16 cellular contexts compared by ENCODE assay signal in genomic region chr5:152309926-152310450, GRCh38.
DNase-seq lines count a peak whose midpoint lies in the region; ATAC-seq and TF ChIP-seq lines count a peak whose summit lies in the region.
"Had no signal": no experiment of that assay in that cellular context is flagged by ENCODE, and none has a peak within 500 bp of the region (broad histone marks: within the 10 kb centered on the region; RNA-seq: fewer than 3 reads in every experiment).

No MANE protein-coding gene starts in this region.

- no peak for TF ChIP-seq EP300 in esophagus muscularis mucosa (IDR thresholded peaks at IDR 0.05)

- intact Hi-C loops in esophagus muscularis mucosa (cut with DNase I): no loop called here

- no peaks in the 10 kb centered on the region for H3K9me3 Mint-ChIP-seq in stimulated activated memory B cell treated with anti-CD40 and anti-IgM and Interleukin-4, amounts not matched to agents 10 μg/mL and 1 μg/mL and 100 μg/mL, for 72 hours

- no peaks in the 10 kb centered on the region for H3K4me1 Mint-ChIP-seq in stimulated activated memory B cell treated with anti-CD40 and anti-IgM and Interleukin-4, amounts not matched to agents 10 μg/mL and 1 μg/mL and 100 μg/mL, for 72 hours
- H3K4me1 Mint-ChIP-seq: CD4-positive, CD25-positive, alpha-beta regulatory T cell had no signal

- no peak overlapping the region for H3K27ac Mint-ChIP-seq in stimulated activated memory B cell treated with anti-CD40 and anti-IgM and Interleukin-4, amounts not matched to agents 10 μg/mL and 1 μg/mL and 100 μg/mL, for 72 hours
- H3K27ac Mint-ChIP-seq: CD4-positive, CD25-positive, alpha-beta regulatory T cell had no signal

- H3K36me3 ChIP-seq in WERI-Rb-1: no peaks in the 10 kb centered on the region
- no peaks in the 10 kb centered on the region for H3K36me3 ChIP-seq in esophagus muscularis mucosa
- H3K36me3 ChIP-seq: BLaER1 treated with 17β-estradiol and CSF1 and Interleukin-3, amounts not matched to agents 10 nM and 100 nM had no signal

- peak; percentile 8 for ATAC-seq in stimulated activated memory B cell treated with anti-CD40 and anti-IgM and Interleukin-4, amounts not matched to agents 10 μg/mL and 1 μg/mL and 100 μg/mL, for 72 hours

- H3K4me3 Mint-ChIP-seq in stimulated activated memory B cell treated with anti-CD40 and anti-IgM and Interleukin-4, amounts not matched to agents 10 μg/mL and 1 μg/mL and 100 μg/mL, for 72 hours: no peak overlapping the region
- H3K4me3 Mint-ChIP-seq: CD4-positive, CD25-positive, alpha-beta regulatory T cell had no signal

- H3K4me3 ChIP-seq in WERI-Rb-1 (ENCODE audit: low read depth, low read length) (no peak overlapping the region), esophagus muscularis mucosa (no peak overlapping the region)
- H3K4me3 ChIP-seq: BLaER1 treated with 17β-estradiol and CSF1 and Interleukin-3, amounts not matched to agents 10 nM and 100 nM; GM23248 had no signal

- H3K4me1 ChIP-seq in esophagus muscularis mucosa: no peaks in the 10 kb centered on the region
- H3K4me1 ChIP-seq: BLaER1 treated with 17β-estradiol and CSF1 and Interleukin-3, amounts not matched to agents 10 nM and 100 nM had no signal

- WGBS in esophagus muscularis mucosa: 23% methylated on average over 2 of the region's 2 CpGs

- TF ChIP-seq POLR2A in esophagus muscularis mucosa (IDR thresholded peaks at IDR 0.05; ENCODE audit: low read depth): no peak

- TF ChIP-seq CTCF in WERI-Rb-1 (IDR thresholded peaks at IDR 0.05; ENCODE audit: low read depth, low read length) (no peak), esophagus muscularis mucosa (IDR thresholded peaks at IDR 0.05) (no peak)

- H3K36me3 Mint-ChIP-seq in stimulated activated memory B cell treated with anti-CD40 and anti-IgM and Interleukin-4, amounts not matched to agents 10 μg/mL and 1 μg/mL and 100 μg/mL, for 72 hours: no peaks in the 10 kb centered on the region
- H3K36me3 Mint-ChIP-seq: CD4-positive, CD25-positive, alpha-beta regulatory T cell had no signal

- H3K27me3 Mint-ChIP-seq in stimulated activated memory B cell treated with anti-CD40 and anti-IgM and Interleukin-4, amounts not matched to agents 10 μg/mL and 1 μg/mL and 100 μg/mL, for 72 hours: peaks cover 26% of the 10 kb centered on the region

- DNase-seq in DMS79 treated with DMSO at 0.1 percent for 48 hours (lab: John Stamatoyannopoulos, UW): peak; percentile 1
- no peak for DNase-seq in DMS79 (lab: John Stamatoyannopoulos, UW)
- DNase-seq in WERI-Rb-1: peak; percentile 15
- peak; percentile 42 for DNase-seq in esophagus muscularis mucosa (ENCODE audit: extremely low spot score)
- no peak for DNase-seq in activated naive CD4-positive, alpha-beta T cell treated with Interleukin-2 at 50 U/mL for 16 hours
- no peak for DNase-seq in NOMO-1 treated with DMSO at 0.1 percent for 48 hours (lab: John Stamatoyannopoulos, UW; ENCODE audit: unreplicated experiment)
- DNase-seq in UCSD-AML1 (lab: John Stamatoyannopoulos, UW; ENCODE audit: unreplicated experiment): no peak
- DNase-seq: Calu3; CD4-positive, CD25-positive, alpha-beta regulatory T cell; GF-D8; GM23248; H7 had no signal

- H3K27ac ChIP-seq in WERI-Rb-1: no peak overlapping the region
- no peak overlapping the region for H3K27ac ChIP-seq in esophagus muscularis mucosa (replicated peaks in 1 of 4)
- H3K27ac ChIP-seq: 22Rv1; BLaER1 treated with 17β-estradiol and CSF1 and Interleukin-3, amounts not matched to agents 10 nM and 100 nM; GM23248; HL-60 had no signal

- H3K27me3 ChIP-seq in WERI-Rb-1 (ENCODE audit: insufficient read depth, low read depth, severe bottlenecking) (no peaks in the 10 kb centered on the region), esophagus muscularis mucosa (no peaks in the 10 kb centered on the region)
- H3K27me3 ChIP-seq: BLaER1 treated with 17β-estradiol and CSF1 and Interleukin-3, amounts not matched to agents 10 nM and 100 nM had no signal

- H3K9me3 ChIP-seq in WERI-Rb-1 (ENCODE audit: severe bottlenecking) (no peaks in the 10 kb centered on the region), esophagus muscularis mucosa (no peaks in the 10 kb centered on the region)
- H3K9me3 ChIP-seq: BLaER1 treated with 17β-estradiol and CSF1 and Interleukin-3, amounts not matched to agents 10 nM and 100 nM had no signal

Comparison
In these comparisons a context has a peak if more than half of its experiments do, and no peak if none do; other contexts are left out.
1. DNase-seq: peak in DMS79 treated with DMSO at 0.1 percent for 48 hours (single experiment), WERI-Rb-1 (single experiment) and esophagus muscularis mucosa (single experiment); none in DMS79 (single experiment), activated naive CD4-positive, alpha-beta T cell treated with Interleukin-2 at 50 U/mL for 16 hours (single experiment), NOMO-1 treated with DMSO at 0.1 percent for 48 hours (single experiment) and UCSD-AML1 (single experiment).